ENCODE assay signal across 17 cellular contexts in genomic region chr2:152355411-152355831, GRCh38. TPM values are rescaled to one million over a fixed set of nuclear protein-coding genes. Genes with fewer than 3 reads are reported as not detected.
DNase-seq lines count a peak whose midpoint lies in the region; TF ChIP-seq lines count a peak whose summit lies in the region.
"Had no signal": no experiment of that assay in that cellular context is flagged by ENCODE, and none has a peak within 500 bp of the region (broad histone marks: within the 10 kb centered on the region; RNA-seq: fewer than 3 reads in every experiment).

No MANE protein-coding gene starts in this region.

- no peaks in the 10 kb centered on the region for H4K20me1 ChIP-seq in GM23248 (ENCODE audit: insufficient read depth)

- H3K4me3 ChIP-seq in GM23248, result peak overlapping the region; percentile 46
- no peak overlapping the region for H3K4me3 ChIP-seq in trophoblast cell (ENCODE audit: low read depth, low read length)
- no peak overlapping the region for H3K4me3 ChIP-seq in uterus
- H3K4me3 ChIP-seq: breast epithelium, spleen had no signal

- no peaks in the 10 kb centered on the region for H3K27me3 ChIP-seq in GM23248 (replicated peaks; ENCODE audit: insufficient read depth)
- H3K27me3 ChIP-seq in trophoblast cell (ENCODE audit: insufficient read depth, low read length), result no peaks in the 10 kb centered on the region
- no peaks in the 10 kb centered on the region for H3K27me3 ChIP-seq in uterus
- H3K27me3 ChIP-seq: breast epithelium, neutrophil, spleen had no signal

- peaks cover 75% of the 10 kb centered on the region for H3K79me2 ChIP-seq in GM23248 (ENCODE audit: insufficient read depth)
- no peaks in the 10 kb centered on the region for H3K79me2 ChIP-seq in trophoblast cell (ENCODE audit: control insufficient read depth, insufficient read depth, low read length, poor library complexity)

- no peak overlapping the region for H3K18ac ChIP-seq in trophoblast cell (ENCODE audit: low read length)

- H4K91ac ChIP-seq in trophoblast cell (ENCODE audit: low read depth, low read length), result no peak overlapping the region

- no peak overlapping the region for H4K8ac ChIP-seq in trophoblast cell (ENCODE audit: low read depth, low read length)

- in situ Hi-C loops in GM23248 (cut with MboI), result no loop called here

- WGBS in GM23248 (ENCODE audit: low coverage in 1 of 2, low lambda C conversion rate in 2 of 2, missing lambda C conversion rate in 2 of 2), 2 experiments, result 14% methylated on average over 2 of the region's 2 CpGs
- no CpG with 5 or more reads among the region's 2 CpGs for WGBS in trophoblast cell (ENCODE audit: extremely low coverage, insufficient coverage, insufficient read length)

- H2AFZ ChIP-seq in GM23248 (peak overlapping the region; percentile 16; the same call in 1 of the 2 replicates), trophoblast cell (ENCODE audit: insufficient read depth, low read length, poor library complexity) (no peak overlapping the region)

- TF ChIP-seq CTCF in uterus (IDR thresholded peaks at IDR 0.05), result no peak

- H3K27ac ChIP-seq in GM23248 (peak overlapping the region; percentile 79), caudate nucleus (ENCODE audit: low read depth, low read length) (peak overlapping the region; percentile 88), temporal lobe (ENCODE audit: low read depth, low read length) (peak overlapping the region; percentile 77), trophoblast cell (ENCODE audit: low read depth, low read length) (no peak overlapping the region), uterus (no peak overlapping the region)
- H3K27ac ChIP-seq: breast epithelium, neutrophil, spleen had no signal

- H2BK5ac ChIP-seq in trophoblast cell (ENCODE audit: low read depth, low read length, poor library complexity), result no peak overlapping the region

- H3K79me1 ChIP-seq in trophoblast cell (ENCODE audit: low read length), result no peaks in the 10 kb centered on the region

- H3K4me2 ChIP-seq in GM23248 (ENCODE audit: unreplicated experiment) (peak overlapping the region; percentile 77), trophoblast cell (ENCODE audit: low read length) (no peak overlapping the region)

- peaks cover 24% of the 10 kb centered on the region for H3K4me1 ChIP-seq in GM23248 (ENCODE audit: insufficient read depth)
- no peaks in the 10 kb centered on the region for H3K4me1 ChIP-seq in trophoblast cell (ENCODE audit: control insufficient read depth in 1 of 2, insufficient read depth in 2 of 2, low read length in 2 of 2)
- H3K4me1 ChIP-seq in uterus, result no peaks in the 10 kb centered on the region
- H3K4me1 ChIP-seq: breast epithelium, spleen had no signal

- no peak overlapping the region for H2BK120ac ChIP-seq in trophoblast cell (ENCODE audit: insufficient read depth, low read length, poor library complexity)

- H3K9me3 ChIP-seq in GM23248 (ENCODE audit: low read depth) (no peaks in the 10 kb centered on the region), trophoblast cell (ENCODE audit: insufficient read depth, low read depth, low read length) (no peaks in the 10 kb centered on the region), uterus (no peaks in the 10 kb centered on the region)
- H3K9me3 ChIP-seq: breast epithelium, neutrophil, spleen had no signal

- H3K4ac ChIP-seq in trophoblast cell (ENCODE audit: low read depth, low read length), result no peak overlapping the region

- H3K9ac ChIP-seq in GM23248 (peak overlapping the region; percentile 41; the same call in 1 of the 2 replicates), trophoblast cell (ENCODE audit: low read length) (no peak overlapping the region)

- no peak overlapping the region for H3K23ac ChIP-seq in trophoblast cell (ENCODE audit: low read length)

- intact Hi-C loops in cardiac septum (cut with DNase I), result no loop called here
- intact Hi-C loops in uterus (cut with DNase I; ENCODE audit: low total_unique reads), result no loop called here

- H3K36me3 ChIP-seq in GM23248 (ENCODE audit: low read depth) (no peaks in the 10 kb centered on the region), trophoblast cell (ENCODE audit: control insufficient read depth in 1 of 2, insufficient read depth in 2 of 2, low read length in 2 of 2) (no peaks in the 10 kb centered on the region), uterus (no peaks in the 10 kb centered on the region)
- H3K36me3 ChIP-seq: breast epithelium, neutrophil, spleen had no signal

- H3K9me2 ChIP-seq in GM23248 (ENCODE audit: insufficient read depth), result no peaks in the 10 kb centered on the region

- DNase-seq in GM23248, result peak; percentile 48
- DNase-seq in caudate nucleus (lab: John Stamatoyannopoulos, UW), result no peak
- DNase-seq in medulla oblongata (ENCODE audit: extremely low spot score), result peak; percentile 31
- no peak for DNase-seq in cardiac septum (ENCODE audit: low spot score)
- DNase-seq in trophoblast cell, result no peak
- DNase-seq in uterus, result no peak
- DNase-seq in activated naive CD4-positive, alpha-beta T cell treated with Interleukin-2 at 50 U/mL for 16 hours, result no peak
- DNase-seq: activated naive CD8-positive, alpha-beta T cell treated with anti-CD3 and anti-CD28 coated beads, Interleukin-2, amount 10 ng/mL, durations not matched to agents 7 days and 5 days; CD4-positive, alpha-beta memory T cell; NCI-H146; NCI-H524 treated with DMSO at 0.1 percent for 48 hours; spleen; stimulated activated CD4-positive, alpha-beta T cell treated with anti-CD3 and anti-CD28 coated beads, Interleukin-4, amount 100 ng/mL, for 24 hours; stimulated activated naive CD4-positive, alpha-beta T cell treated with Interleukin-2 at 50 U/mL for 16 hours had no signal

- no peak for TF ChIP-seq POLR2A in uterus (IDR thresholded peaks at IDR 0.05)

- no peak overlapping the region for H2BK12ac ChIP-seq in trophoblast cell (ENCODE audit: low read length)

- no peak overlapping the region for H2AK5ac ChIP-seq in trophoblast cell (ENCODE audit: low read length)

- no peak overlapping the region for H3K14ac ChIP-seq in trophoblast cell (ENCODE audit: low read length)

- peaks cover 31% of the 10 kb centered on the region for H3F3A ChIP-seq in GM23248 (ENCODE audit: insufficient read depth)

- H4K12ac ChIP-seq in trophoblast cell (ENCODE audit: low read depth, low read length), result no peak overlapping the region

RNA-seq across cellular contexts. Expression of gene FMNL2, which starts 20.4 kb away (rescaled TPM):
- 18.6 and 19.6 TPM in 2 replicates for total RNA-seq in GM23248 (2014; rRNA removed; shearing (Covaris generic))
- 3.8 and 4.4 TPM in 2 replicates for polyA plus RNA-seq in GM23248 (2016; fragmentation: Nextera tagmentation; extraction: Ambion mirVana)
- total RNA-seq in temporal lobe, result 88.3 TPM
- 6.2 TPM for total RNA-seq in cardiac septum
- polyA plus RNA-seq in trophoblast cell (2013), result 89.8 and 93.7 TPM in 2 replicates
- 10 to 100 TPM in 3 of 4 donors, 1 to 10 TPM in 1; 10.0 to 66.9 (median 33.4) TPM for total RNA-seq in uterus

Comparison
In these comparisons a context has a peak if more than half of its experiments do, and no peak if none do; other contexts are left out.
1. DNase-seq: peak in GM23248 (single experiment) and medulla oblongata (single experiment); none in caudate nucleus (0 of 61), cardiac septum (single experiment), trophoblast cell (0 of 2), uterus (0 of 2) and activated naive CD4-positive, alpha-beta T cell treated with Interleukin-2 at 50 U/mL for 16 hours (single experiment).
2. H3K27ac ChIP-seq: peak in GM23248 (single experiment), caudate nucleus (single experiment) and temporal lobe (single experiment); none in trophoblast cell (single experiment) and uterus (0 of 2).